27 cellular contexts compared by ENCODE assay signal in the genomic region with DNA sequence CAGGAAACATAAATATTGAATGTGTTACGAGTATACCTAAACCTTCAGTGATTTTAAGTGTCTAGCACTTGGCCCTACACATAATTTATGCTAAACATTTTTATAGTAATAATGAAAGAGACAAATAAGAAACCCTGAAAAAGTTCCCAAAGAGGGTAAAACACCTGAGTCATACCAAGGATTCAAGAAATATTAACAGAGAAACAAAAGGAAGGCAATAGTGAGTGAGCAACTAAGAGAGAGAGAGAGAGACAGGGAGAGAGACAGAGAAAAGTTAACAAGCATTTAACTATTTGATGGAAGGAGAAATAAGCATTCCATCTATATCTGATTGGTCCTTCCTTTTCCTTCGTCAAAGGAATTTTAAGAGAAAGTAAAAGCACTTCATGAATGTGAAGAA.
"Had no signal": no experiment of that assay in that cellular context is flagged by ENCODE, and none has a peak within 500 bp of the region (broad histone marks: within the 10 kb centered on the region; RNA-seq: fewer than 3 reads in every experiment).

No MANE protein-coding gene starts in this region.

- H3K9me3 ChIP-seq: adrenal gland, esophagus squamous epithelium, gastroesophageal sphincter had no signal

- H3K27me3 ChIP-seq: adrenal gland, ascending aorta, brain microvascular endothelial cell, esophagus squamous epithelium, gastroesophageal sphincter, heart right ventricle had no signal

- H3K36me3 ChIP-seq: adrenal gland, ascending aorta, brain microvascular endothelial cell, esophagus squamous epithelium, gastroesophageal sphincter, heart right ventricle, WERI-Rb-1 had no signal

- ATAC-seq: activated CD4-positive, CD25-positive, alpha-beta regulatory T cell treated with anti-CD3 and anti-CD28 coated beads, Interleukin-2, amount 50 U/mL, for 24 hours; activated CD8-positive, alpha-beta T cell treated with anti-CD3 and anti-CD28 coated beads for 36 hours; activated naive CD8-positive, alpha-beta T cell treated with anti-CD3 and anti-CD28 coated beads, Interleukin-2, amount 50 U/mL, for 24 hours; effector memory CD8-positive, alpha-beta T cell; gastroesophageal sphincter; heart right ventricle had no signal

- H3K4me1 ChIP-seq: adrenal gland, ascending aorta, esophagus squamous epithelium, gastroesophageal sphincter, heart right ventricle had no signal

- DNase-seq: activated B cell treated with CpG ODN at 0.5 μM for 24 hours; activated CD4-positive, alpha-beta T cell treated with anti-CD3 and anti-CD28 coated beads for 48 hours; activated CD4-positive, alpha-beta T cell treated with anti-CD3 and anti-CD28 coated beads, Interleukin-2, amount 50 U/mL, for 1 hour; activated CD4-positive, alpha-beta T cell treated with anti-CD3 and anti-CD28 coated beads, Interleukin-2, amount 50 U/mL, for 48 hours; activated CD8-positive, alpha-beta memory T cell treated with anti-CD3 and anti-CD28 coated beads for 24 hours; activated CD8-positive, alpha-beta T cell treated with anti-CD3 and anti-CD28 coated beads for 36 hours; activated effector memory CD4-positive, alpha-beta T cell treated with anti-CD3 and anti-CD28 coated beads, Interleukin-2, amount 50 U/mL, for 16 hours; activated naive CD4-positive, alpha-beta T cell treated with anti-CD3 and anti-CD28 coated beads for 36 hours; activated naive CD8-positive, alpha-beta T cell treated with anti-CD3 and anti-CD28 coated beads for 36 hours; activated naive CD8-positive, alpha-beta T cell treated with anti-CD3 and anti-CD28 coated beads, Interleukin-2, amount 50 U/mL, for 24 hours; activated T-cell treated with anti-CD3 and anti-CD28 coated beads, Interleukin-2, amount 50 U/mL, for 48 hours; adrenal gland; brain microvascular endothelial cell; caudate nucleus; cortex of kidney; dermis blood vessel endothelial cell; effector CD4-positive, alpha-beta T cell; effector memory CD8-positive, alpha-beta T cell; esophagus squamous epithelium; foreskin melanocyte; heart right ventricle; T-helper 9 cell; WERI-Rb-1 had no signal

- H3K27ac ChIP-seq: adrenal gland, ascending aorta, brain microvascular endothelial cell, epithelial cell of prostate, esophagus squamous epithelium, gastroesophageal sphincter, heart right ventricle, WERI-Rb-1 had no signal

- H3K4me3 ChIP-seq: adrenal gland, ascending aorta, esophagus squamous epithelium, gastroesophageal sphincter, heart right ventricle had no signal
